Comparison of ENCODE assay signal across 32 cellular contexts in genomic region chr17:37697331-37697730, GRCh38. TPM values are rescaled to one million over a fixed set of nuclear protein-coding genes. Genes with fewer than 3 reads are reported as not detected.
"Had no signal": no experiment of that assay in that cellular context is flagged by ENCODE, and none has a peak within 500 bp of the region (broad histone marks: within the 10 kb centered on the region; RNA-seq: fewer than 3 reads in every experiment).

No MANE protein-coding gene starts in this region.

- H3K36me3 ChIP-seq: SJCRH30, WERI-Rb-1 had no signal

- H3K27me3 ChIP-seq: SJCRH30 had no signal

- H3K27ac Mint-ChIP-seq: activated CD8-positive, alpha-beta T cell treated with anti-CD3 and anti-CD28 coated beads, Interleukin-2, amount 10 ng/mL, durations not matched to agents 7 days and 5 days; activated naive CD8-positive, alpha-beta T cell treated with anti-CD3 and anti-CD28 coated beads for 36 hours; activated T-cell treated with anti-CD3 and anti-CD28 coated beads, Interleukin-2, amount 50 U/mL, for 24 hours had no signal

- ATAC-seq: activated CD8-positive, alpha-beta T cell treated with anti-CD3 and anti-CD28 coated beads, Interleukin-2, amount 10 ng/mL, durations not matched to agents 7 days and 5 days; Panc1 had no signal

- H3K9ac ChIP-seq: KMS-11 had no signal

- H3K4me2 ChIP-seq: KMS-11 had no signal

- H3K4me3 ChIP-seq: SJCRH30, SK-N-MC had no signal

- H3K27ac ChIP-seq: KMS-11, SJCRH30, SK-N-MC, WERI-Rb-1 had no signal

- H3K9me3 ChIP-seq: SJCRH30 had no signal

- DNase-seq: activated CD4-positive, alpha-beta T cell treated with anti-CD3 and anti-CD28 coated beads for 1 hour; activated CD4-positive, alpha-beta T cell treated with anti-CD3 and anti-CD28 coated beads for 48 hours; activated CD4-positive, alpha-beta T cell treated with anti-CD3 and anti-CD28 coated beads, Interleukin-2, amount 50 U/mL, for 4 hours; activated CD4-positive, CD25-positive, alpha-beta regulatory T cell; activated CD8-positive, alpha-beta T cell treated with anti-CD3 and anti-CD28 coated beads, Interleukin-2, amount 10 ng/mL, durations not matched to agents 7 days and 5 days; activated gamma-delta T cell treated with Interleukin-2 at 50 U/mL for 16 hours; activated naive CD4-positive, alpha-beta T cell treated with anti-CD3 and anti-CD28 coated beads, Interleukin-2, amount 50 U/mL, for 16 hours; activated naive CD8-positive, alpha-beta T cell treated with anti-CD3 and anti-CD28 coated beads for 36 hours; activated T-cell treated with anti-CD3 and anti-CD28 coated beads, Interleukin-2, amount 50 U/mL, for 24 hours; amniotic stem cell; aorta; MM.1S; MV-4-11; NCI-H1092 treated with DMSO at 0.1 percent for 48 hours; NCI-H1417; NCI-H146; NCI-H187; NCI-H2029 treated with DMSO at 0.1 percent for 48 hours; NCI-H2107; NCI-H2171; NCI-H226; NCI-H446 treated with DMSO at 0.1 percent for 48 hours; NCI-H524 treated with DMSO at 0.1 percent for 48 hours; SHP77; SJCRH30; T1000; WERI-Rb-1 had no signal

- H3K4me1 ChIP-seq: SJCRH30 had no signal

- H3K4me3 Mint-ChIP-seq: activated CD8-positive, alpha-beta T cell treated with anti-CD3 and anti-CD28 coated beads, Interleukin-2, amount 10 ng/mL, durations not matched to agents 7 days and 5 days; activated naive CD8-positive, alpha-beta T cell treated with anti-CD3 and anti-CD28 coated beads for 36 hours; activated T-cell treated with anti-CD3 and anti-CD28 coated beads, Interleukin-2, amount 50 U/mL, for 24 hours had no signal

- H3K36me3 Mint-ChIP-seq: activated naive CD8-positive, alpha-beta T cell treated with anti-CD3 and anti-CD28 coated beads for 36 hours had no signal

RNA-seq across cellular contexts. Expression of gene HNF1B, which starts 47.5 kb away (rescaled TPM):
- total RNA-seq: activated CD8-positive, alpha-beta T cell treated with anti-CD3 and anti-CD28 coated beads, Interleukin-2, amount 10 ng/mL, durations not matched to agents 7 days and 5 days; aorta; cardiac septum; LHCN-M2; SJCRH30 had no signal
